ENCODE assay signal across 2 cellular contexts in genomic region chr10:100562806-100563293, GRCh38.
TF ChIP-seq lines count a peak whose summit lies in the region.

No MANE protein-coding gene starts in this region.

TF ChIP-seq in K562, 482 proteins besides CTCF, POLR2A, EP300 and RAD21:
- TF ChIP-seq NCOA2 (IDR thresholded peaks at IDR 0.05; ENCODE audit: partially characterized antibody in 2 of 2) (no peak), MTA3 (IDR thresholded peaks at IDR 0.05; ENCODE audit: borderline replicate concordance) (no peak), BRCA1 (IDR thresholded peaks at IDR 0.05) (no peak), BRCA1 (CRISPR knock-in tag; IDR thresholded peaks at IDR 0.05) (no peak), POLR2B (IDR thresholded peaks at IDR 0.05; ENCODE audit: low read depth, partially characterized antibody) (no peak), SRF (CRISPR knock-in tag; IDR thresholded peaks at IDR 0.05) (peak in 1 of 2 experiments; percentile 51; a peak in 1 of 4 replicates), ZNF507 (tag; conservative IDR thresholded peaks at IDR 0.05) (no peak), PATZ1 (CRISPR knock-in tag; IDR thresholded peaks at IDR 0.05; ENCODE audit: borderline replicate concordance) (no peak), HMG20B (CRISPR knock-in tag; IDR thresholded peaks at IDR 0.05) (no peak), ZNF445 (CRISPR knock-in tag; IDR thresholded peaks at IDR 0.05; ENCODE audit: low read depth) (no peak), SMC3 (conservative IDR thresholded peaks at IDR 0.05; ENCODE audit: insufficient read depth, low read depth, low read length) (peak; percentile 25; the same call in 1 of the 2 replicates), MBD1 (CRISPR knock-in tag; IDR thresholded peaks at IDR 0.05) (no peak), KDM5B (IDR thresholded peaks at IDR 0.05; ENCODE audit: insufficient replicate concordance, low read depth, low read length) (no peak), KHSRP (IDR thresholded peaks at IDR 0.05) (no peak), ZNF253 (CRISPR knock-in tag; conservative IDR thresholded peaks at IDR 0.05) (no peak), RFX5 (IDR thresholded peaks at IDR 0.05; ENCODE audit: low read depth, low read length) (no peak), CHD1 (IDR thresholded peaks at IDR 0.05; ENCODE audit: low read length) (no peak), YY1 (IDR thresholded peaks at IDR 0.05; ENCODE audit: borderline replicate concordance in 1 of 3, control insufficient read depth in 1 of 3, extremely low read depth in 1 of 3, insufficient read depth in 3 of 3, insufficient read length in 1 of 3, insufficient replicate concordance in 2 of 3, low read depth in 1 of 3, low read length in 2 of 3) (peak; percentile 8 to 76 (median 48)), ILK (tag; IDR thresholded peaks at IDR 0.05; ENCODE audit: borderline replicate concordance, low read depth) (no peak), ZNF75A (CRISPR knock-in tag; IDR thresholded peaks at IDR 0.05) (no peak), TAF1 (IDR thresholded peaks at IDR 0.05; ENCODE audit: control insufficient read depth, extremely low read depth, insufficient read depth, low read length, severe bottlenecking) (no peak), ZNF766 (CRISPR knock-in tag; conservative IDR thresholded peaks at IDR 0.05) (no peak), TEAD4 (IDR thresholded peaks at IDR 0.05; ENCODE audit: low read length) (no peak), TEAD4 (CRISPR knock-in tag; IDR thresholded peaks at IDR 0.05; ENCODE audit: borderline replicate concordance) (no peak), ZNF174 (CRISPR knock-in tag; IDR thresholded peaks at IDR 0.05) (no peak), ZKSCAN3 (CRISPR knock-in tag; IDR thresholded peaks at IDR 0.05) (no peak), RNF2 (IDR thresholded peaks at IDR 0.05) (no peak), MCM2 (IDR thresholded peaks at IDR 0.05; ENCODE audit: low read depth) (no peak), CBFB (CRISPR knock-in tag; IDR thresholded peaks at IDR 0.05) (no peak), PTTG1 (tag; IDR thresholded peaks at IDR 0.05; ENCODE audit: low read depth) (no peak), STAG1 (CRISPR knock-in tag; IDR thresholded peaks at IDR 0.05; ENCODE audit: borderline replicate concordance) (peak; percentile 23; the same call in 1 of the 2 replicates)

TF ChIP-seq in HepG2, 621 proteins besides CTCF, POLR2A, EP300 and RAD21:
- TF ChIP-seq NCOA1 (CRISPR knock-in tag; IDR thresholded peaks at IDR 0.05) (no peak), LCORL (IDR thresholded peaks at IDR 0.05) (no peak), LCORL (CRISPR knock-in tag; IDR thresholded peaks at IDR 0.05) (no peak), STAG1 (CRISPR knock-in tag; IDR thresholded peaks at IDR 0.05) (peak; percentile 54), SMC3 (IDR thresholded peaks at IDR 0.05; ENCODE audit: low read length) (peak; percentile 28; the same call in 1 of the 2 replicates), POGK (CRISPR knock-in tag; conservative IDR thresholded peaks at IDR 0.05) (no peak), YY1 (IDR thresholded peaks at IDR 0.05; ENCODE audit: insufficient read depth, insufficient replicate concordance, low read depth, low read length) (peak; percentile 37), CHD2 (IDR thresholded peaks at IDR 0.05; ENCODE audit: low read depth, low read length) (no peak), RXRA (CRISPR knock-in tag; IDR thresholded peaks at IDR 0.05) (no peak)
